In genomic region chr1:107934573-107934972, GRCh38 we compare ENCODE assay signal across 12 cellular contexts. TPM values are rescaled to one million over a fixed set of nuclear protein-coding genes. Genes with fewer than 3 reads are reported as not detected.
DNase-seq lines count a peak whose midpoint lies in the region; ATAC-seq, FAIRE-seq and TF ChIP-seq lines count a peak whose summit lies in the region.
"Had no signal": no experiment of that assay in that cellular context is flagged by ENCODE, and none has a peak within 500 bp of the region (broad histone marks: within the 10 kb centered on the region; RNA-seq: fewer than 3 reads in every experiment).

No MANE protein-coding gene starts in this region.

- H3K4me3 ChIP-seq in GM12878 (peak overlapping the region; percentile 38), adrenal gland (no peak overlapping the region)
- H3K4me3 ChIP-seq: SK-N-MC had no signal

- CTCF ChIA-PET in CD4-positive, alpha-beta T cell (lab: Charles Lee), result no interaction called here
- CTCF ChIA-PET in GM12878 (lab: Yijun Ruan, JAX), result interaction anchor here (0.6 to 3.0 kb wide), 4 partner anchors 15 to 157 kb away, joined by 3 to 10 read pairs (median 4); no protein-coding TSS in a partner anchor

- SMC1A ChIA-PET in GM12878 (lab: Charles Lee; ENCODE audit: uncharacterized antibody, unreplicated experiment), result interaction anchor here (0.5 to 2.4 kb wide), 13 partner anchors 10 to 189 kb away, joined by 3 to 15 read pairs (median 6); no protein-coding TSS in a partner anchor

- WGBS in GM12878 (ENCODE audit: insufficient coverage, insufficient replicate concordance, low lambda C conversion rate, missing lambda C conversion rate), result 0% methylated on average over 5 of the region's 5 CpGs
- 79 to 90% (median 83%) methylated on average over 5 of the region's 5 CpGs for WGBS in adrenal gland, 4 donors

- no peaks in the 10 kb centered on the region for H3K9me3 Mint-ChIP-seq in CD4-positive, alpha-beta T cell
- H3K9me3 Mint-ChIP-seq: nephron had no signal

- no peak for TF ChIP-seq RAD21 in GM12878 (IDR thresholded peaks at IDR 0.05; ENCODE audit: insufficient read depth, low read depth, low read length)

- DNase-seq in CD4-positive, alpha-beta T cell, result no peak
- DNase-seq in GM12878 (ENCODE audit: low read depth, low spot score) (peak; percentile 58), NCI-H2081 treated with DMSO at 0.1 percent for 48 hours (lab: John Stamatoyannopoulos, UW) (no peak), HCEC 1CT (no peak), left colon (no peak), adrenal gland (no peak)
- DNase-seq: activated effector memory CD4-positive, alpha-beta T cell treated with anti-CD3 and anti-CD28 coated beads, Interleukin-2, amount 50 U/mL, for 16 hours; stimulated activated CD4-positive, alpha-beta T cell treated with anti-CD3 and anti-CD28 coated beads, Interleukin-4, amount 100 ng/mL, for 1 hour had no signal

- H3K79me2 ChIP-seq in GM12878 (ENCODE audit: control insufficient read depth, insufficient read depth, low read length), result no peaks in the 10 kb centered on the region; the same call in 1 of the 2 replicates

- H3K4me1 ChIP-seq in GM12878 (ENCODE audit: control insufficient read depth, insufficient read depth, low read length), result peaks cover 35% of the 10 kb centered on the region
- peaks cover 0 to 13% of the 10 kb centered on the region in 2 donors for H3K4me1 ChIP-seq in adrenal gland (replicated peaks in 1 of 2)

- ATAC-seq in CD4-positive, alpha-beta T cell (ENCODE audit: poor library complexity), result no peak
- ATAC-seq in GM19351 (IDR thresholded peaks at IDR 0.05; ENCODE audit: unreplicated experiment), result peak; percentile 24
- peak; percentile 23 for ATAC-seq in HG03469 (IDR thresholded peaks at IDR 0.05; ENCODE audit: unreplicated experiment)
- ATAC-seq in GM12878, result peak; percentile 55
- ATAC-seq in left colon, result no peak

- peak overlapping the region; percentile 38; the same call in 1 of the 2 replicates for H3K9ac ChIP-seq in GM12878 (ENCODE audit: control insufficient read depth, insufficient read depth, low read length)

- POLR2A ChIA-PET in CD4-positive, alpha-beta T cell (lab: Charles Lee), result no interaction called here
- POLR2A ChIA-PET in GM12878 (lab: Charles Lee), result no interaction called here

- FAIRE-seq in GM12878 (lab: Jason Lieb, UNC), result no peak

- TF ChIP-seq POLR2A in GM12878 (IDR thresholded peaks at IDR 0.05; ENCODE audit: low read depth, low read length) (no peak), adrenal gland (IDR thresholded peaks at IDR 0.05) (no peak)

- in situ Hi-C loops in GM12878 (cut with MboI), result no loop called here

- intact Hi-C loops in CD4-positive, alpha-beta T cell (cut with DNase I, micrococcal nuclease), result loop anchor here in 1 of 2 experiments (10.0 kb wide), 1 partner anchor 150 kb away; no protein-coding TSS in a partner anchor
- intact Hi-C loops in GM12878 (cut with micrococcal nuclease; ENCODE audit: unreplicated experiment) (loop anchor here (2.0 kb wide), 3 partner anchors 38 to 148 kb away; no protein-coding TSS in a partner anchor), left colon (cut with DNase I, micrococcal nuclease) (no loop called here), adrenal gland (cut with DNase I) (no loop called here)

- no TSS peak for BruUV-seq in GM12878 (replicated peaks; lab: Mats Ljungman, UMichigan)

- peak overlapping the region; percentile 91 for H3K4me2 ChIP-seq in GM12878 (ENCODE audit: control insufficient read depth, insufficient read depth)

- no peaks in the 10 kb centered on the region for H3K9me3 ChIP-seq in CD4-positive, alpha-beta T cell (ENCODE audit: control insufficient read depth, low read length)
- no peaks in the 10 kb centered on the region; the same call in 2 of the 3 replicates for H3K9me3 ChIP-seq in GM12878 (replicated peaks; ENCODE audit: control insufficient read depth, insufficient read depth, low read length)
- no peaks in the 10 kb centered on the region for H3K9me3 ChIP-seq in adrenal gland (replicated peaks in 1 of 3)

- H3K27me3 Mint-ChIP-seq in CD4-positive, alpha-beta T cell, result no peaks in the 10 kb centered on the region

- TF ChIP-seq EP300 in GM12878 (IDR thresholded peaks at IDR 0.05; ENCODE audit: borderline replicate concordance in 1 of 2, control insufficient read depth in 1 of 2, low read depth in 2 of 2, low read length in 2 of 2), result peak; percentile 73 to 93; a peak in 3 of 4 replicates

- peaks cover 34% of the 10 kb centered on the region for H3K4me1 Mint-ChIP-seq in CD4-positive, alpha-beta T cell (ENCODE audit: low read depth)

- TF ChIP-seq CTCF in CD4-positive, alpha-beta T cell (IDR thresholded peaks at IDR 0.05), result no peak
- no peak for TF ChIP-seq CTCF in GM12878 (IDR thresholded peaks at IDR 0.05 in 2 of 3, conservative IDR thresholded peaks at IDR 0.05 in 1 of 3; ENCODE audit: control insufficient read depth in 2 of 3, extremely low read depth in 1 of 3, insufficient read depth in 1 of 3, low read depth in 3 of 3, low read length in 3 of 3)
- no peak for TF ChIP-seq CTCF in adrenal gland (IDR thresholded peaks at IDR 0.05)

- peak overlapping the region; percentile 11 for H3K27ac Mint-ChIP-seq in CD4-positive, alpha-beta T cell
- H3K27ac Mint-ChIP-seq: nephron had no signal

- no peak overlapping the region for H3K27ac ChIP-seq in CD4-positive, alpha-beta T cell (ENCODE audit: low read depth, low read length)
- H3K27ac ChIP-seq in GM12878 (ENCODE audit: control insufficient read depth, insufficient read depth) (peak overlapping the region; percentile 77), adrenal gland (no peak overlapping the region)
- H3K27ac ChIP-seq: SK-N-MC had no signal

- no peak overlapping the region for H2AFZ ChIP-seq in GM12878 (ENCODE audit: control insufficient read depth, low read depth, low read length)

- H3K4me3 Mint-ChIP-seq in CD4-positive, alpha-beta T cell, result peak overlapping the region; percentile 70
- H3K4me3 Mint-ChIP-seq: nephron had no signal

- RAD21 ChIA-PET in GM12878 (lab: Charles Lee; ENCODE audit: unreplicated experiment), result interaction anchor here (0.6 to 2.9 kb wide), 11 partner anchors 10 to 503 kb away, joined by 3 to 15 read pairs (median 3); partner anchors contain the start of gene VAV3

- no peaks in the 10 kb centered on the region for H4K20me1 ChIP-seq in GM12878 (ENCODE audit: control insufficient read depth, insufficient read depth)

- no peaks in the 10 kb centered on the region for H3K36me3 ChIP-seq in GM12878 (ENCODE audit: control insufficient read depth in 2 of 2, insufficient read depth in 2 of 2, low read length in 1 of 2)
- no peaks in the 10 kb centered on the region for H3K36me3 ChIP-seq in adrenal gland (replicated peaks in 1 of 2)

- no peaks in the 10 kb centered on the region for H3K27me3 ChIP-seq in CD4-positive, alpha-beta T cell (ENCODE audit: control insufficient read depth, insufficient read depth, low read length)
- H3K27me3 ChIP-seq in GM12878 (replicated peaks in 1 of 2; ENCODE audit: control insufficient read depth in 2 of 2, insufficient read depth in 2 of 2, low read length in 1 of 2) (no peaks in the 10 kb centered on the region), adrenal gland (no peaks in the 10 kb centered on the region)

- H3K36me3 Mint-ChIP-seq in CD4-positive, alpha-beta T cell (ENCODE audit: low read depth), result no peaks in the 10 kb centered on the region

TF ChIP-seq in GM12878, 131 proteins besides CTCF, POLR2A, EP300 and RAD21 (continues in another document):
- 0 out of 2 replicates have a peak, but pooled peaks have one; percentile 73 for TF ChIP-seq ZNF24 (IDR thresholded peaks at IDR 0.05)
- TF ChIP-seq YBX1 (IDR thresholded peaks at IDR 0.05), result no peak
- TF ChIP-seq ATF7 (IDR thresholded peaks at IDR 0.05; ENCODE audit: low read depth), result peak; percentile 88
- peak; percentile 73; the same call in 1 of the 2 replicates for TF ChIP-seq MXI1 (IDR thresholded peaks at IDR 0.05; ENCODE audit: low read depth, low read length)
- TF ChIP-seq HCFC1 (IDR thresholded peaks at IDR 0.05; ENCODE audit: low read length), result no peak
- TF ChIP-seq, protein P1, sequence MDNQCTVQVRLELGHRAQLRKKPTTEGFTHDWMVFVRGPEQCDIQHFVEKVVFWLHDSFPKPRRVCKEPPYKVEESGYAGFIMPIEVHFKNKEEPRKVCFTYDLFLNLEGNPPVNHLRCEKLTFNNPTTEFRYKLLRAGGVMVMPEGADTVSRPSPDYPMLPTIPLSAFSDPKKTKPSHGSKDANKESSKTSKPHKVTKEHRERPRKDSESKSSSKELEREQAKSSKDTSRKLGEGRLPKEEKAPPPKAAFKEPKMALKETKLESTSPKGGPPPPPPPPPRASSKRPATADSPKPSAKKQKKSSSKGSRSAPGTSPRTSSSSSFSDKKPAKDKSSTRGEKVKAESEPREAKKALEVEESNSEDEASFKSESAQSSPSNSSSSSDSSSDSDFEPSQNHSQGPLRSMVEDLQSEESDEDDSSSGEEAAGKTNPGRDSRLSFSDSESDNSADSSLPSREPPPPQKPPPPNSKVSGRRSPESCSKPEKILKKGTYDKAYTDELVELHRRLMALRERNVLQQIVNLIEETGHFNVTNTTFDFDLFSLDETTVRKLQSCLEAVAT (IDR thresholded peaks at IDR 0.05), result no peak
- TF ChIP-seq TBL1XR1 (IDR thresholded peaks at IDR 0.05; ENCODE audit: low read depth, low read length), result peak; percentile 99
- TF ChIP-seq SMARCA5 (IDR thresholded peaks at IDR 0.05), result no peak

RNA-seq across cellular contexts. Expression of gene VAV3, which starts 30.4 kb away (rescaled TPM):
- total RNA-seq in CD4-positive, alpha-beta T cell, result 1 to 10 TPM; 5.5 to 5.6 TPM
- 35.3 and 39.2 TPM in 2 replicates for total RNA-seq in GM12878 (2013; cell fraction: nucleolus; rRNA removed)
- 3.2 and 4.3 TPM in 2 replicates for total RNA-seq in GM12878 (2014; rRNA removed)
- 5.5 and 6.4 TPM in 2 replicates for total RNA-seq in GM12878 (2014; rRNA removed; fragmentation: Illumina TruSeq; extraction: Trizol)
- total RNA-seq in GM12878 (2021), result 4.7 and 5.3 TPM in 2 replicates
- polyA plus RNA-seq in GM12878 (2011; ENCODE audit: low read depth), result 0.49 TPM
- polyA plus RNA-seq in GM12878 (2011; rRNA removed), result 3.5 and 4.8 TPM in 2 replicates
- 1.6 TPM in 2 replicates for polyA plus RNA-seq in GM12878 (2011; cell fraction: cytosol; rRNA removed)
- 2.5 and 3.5 TPM in 2 replicates for polyA plus RNA-seq in GM12878 (2011; cell fraction: nucleus; rRNA removed)
- polyA plus RNA-seq in GM12878 (2012), result 0.60 and 1.3 TPM in 2 replicates
- 4.1 and 5.6 TPM in 2 replicates for polyA plus RNA-seq in GM12878 (2014; fragmentation: Illumina TruSeq; extraction: Trizol)
- 1 to 10 TPM; 1.3 TPM for polyA plus RNA-seq in GM12878 (2014; fragmentation: Nextera tagmentation; extraction: Ambion mirVana)
- polyA plus RNA-seq in GM12878 (2014; rRNA removed), result 2.2 and 2.5 TPM in 2 replicates
- polyA plus RNA-seq in GM12878 (2016; fragmentation: Nextera tagmentation; extraction: Ambion mirVana), result 1 to 10 TPM in 1 of 2 experiments, under 1 TPM in 1; 0.84 to 4.3 TPM
- 3.5 and 5.6 TPM in 2 replicates for polyA minus RNA-seq in GM12878 (2011; rRNA and poly(A)+ RNA removed)
- polyA minus RNA-seq in GM12878 (2011; cell fraction: cytosol; rRNA and poly(A)+ RNA removed), result 2.1 and 2.8 TPM in 2 replicates
- 8.3 and 16.7 TPM in 2 replicates for polyA minus RNA-seq in GM12878 (2011; cell fraction: nucleus; rRNA and poly(A)+ RNA removed)
- 100 to 1,000 TPM in 1 of 2 donors, 10 to 100 TPM in 1; 69.1 to 102 TPM for total RNA-seq in left colon
- total RNA-seq in adrenal gland, result 1 to 10 TPM; 2.3 to 8.5 (median 4.8) TPM
- 1 to 10 TPM; 1.1 to 2.2 (median 1.7) TPM for polyA plus RNA-seq in adrenal gland

Comparison
In these comparisons a context has a peak if more than half of its experiments do, and no peak if none do; other contexts are left out.
1. ATAC-seq: peak in GM19351 (single experiment), HG03469 (single experiment) and GM12878 (single experiment); none in CD4-positive, alpha-beta T cell (single experiment) and left colon (single experiment).